2 cellular contexts compared by ENCODE assay signal in the genomic region with DNA sequence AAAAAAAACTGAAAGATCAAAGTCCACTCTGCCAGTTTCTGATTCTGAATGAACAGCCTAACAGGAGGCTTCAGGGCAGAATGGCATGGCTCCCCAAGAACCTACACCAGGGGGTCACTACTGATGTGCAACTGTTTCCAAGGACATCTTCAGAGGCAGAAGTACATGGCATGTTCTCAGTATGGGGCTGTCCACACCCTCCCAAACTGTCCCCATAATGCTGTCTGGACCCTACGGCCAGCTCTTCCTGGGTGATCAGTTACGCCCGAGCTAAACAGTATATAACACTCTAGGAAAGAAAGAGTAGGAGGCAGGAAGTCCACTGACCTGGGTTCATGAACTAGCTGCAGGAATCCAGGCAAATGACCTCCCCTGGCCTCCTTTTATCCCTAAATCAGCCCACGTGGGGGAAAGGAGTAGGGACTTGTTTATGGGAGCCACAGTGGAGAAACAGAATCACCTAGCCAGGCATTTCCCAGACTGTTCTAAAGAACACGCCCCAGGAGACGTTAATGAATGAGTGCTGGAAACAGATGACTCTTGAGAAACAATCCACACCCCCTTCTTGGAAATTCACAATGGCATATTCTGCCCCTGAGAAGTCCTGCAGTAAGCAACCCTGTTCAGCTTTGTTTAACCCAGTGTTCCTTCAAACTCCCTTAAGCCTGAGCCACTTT.
TF ChIP-seq lines count a peak whose summit lies in the region.

No MANE protein-coding gene starts in this region.

TF ChIP-seq in K562, 482 proteins besides CTCF, POLR2A, EP300 and RAD21 (continues in another document):
- TF ChIP-seq STAG1 (CRISPR knock-in tag; IDR thresholded peaks at IDR 0.05; ENCODE audit: borderline replicate concordance) = no peak
- no peak for TF ChIP-seq CCNT2 (IDR thresholded peaks at IDR 0.05; ENCODE audit: borderline replicate concordance, extremely low read depth, insufficient read length, low read depth, low read length)
- TF ChIP-seq ZNF79 (CRISPR knock-in tag; IDR thresholded peaks at IDR 0.05; ENCODE audit: low read depth) = no peak
- no peak for TF ChIP-seq ZNF184 (CRISPR knock-in tag; IDR thresholded peaks at IDR 0.05)
- TF ChIP-seq MXI1 (IDR thresholded peaks at IDR 0.05; ENCODE audit: low read depth, low read length) = no peak
- TF ChIP-seq, protein P1, sequence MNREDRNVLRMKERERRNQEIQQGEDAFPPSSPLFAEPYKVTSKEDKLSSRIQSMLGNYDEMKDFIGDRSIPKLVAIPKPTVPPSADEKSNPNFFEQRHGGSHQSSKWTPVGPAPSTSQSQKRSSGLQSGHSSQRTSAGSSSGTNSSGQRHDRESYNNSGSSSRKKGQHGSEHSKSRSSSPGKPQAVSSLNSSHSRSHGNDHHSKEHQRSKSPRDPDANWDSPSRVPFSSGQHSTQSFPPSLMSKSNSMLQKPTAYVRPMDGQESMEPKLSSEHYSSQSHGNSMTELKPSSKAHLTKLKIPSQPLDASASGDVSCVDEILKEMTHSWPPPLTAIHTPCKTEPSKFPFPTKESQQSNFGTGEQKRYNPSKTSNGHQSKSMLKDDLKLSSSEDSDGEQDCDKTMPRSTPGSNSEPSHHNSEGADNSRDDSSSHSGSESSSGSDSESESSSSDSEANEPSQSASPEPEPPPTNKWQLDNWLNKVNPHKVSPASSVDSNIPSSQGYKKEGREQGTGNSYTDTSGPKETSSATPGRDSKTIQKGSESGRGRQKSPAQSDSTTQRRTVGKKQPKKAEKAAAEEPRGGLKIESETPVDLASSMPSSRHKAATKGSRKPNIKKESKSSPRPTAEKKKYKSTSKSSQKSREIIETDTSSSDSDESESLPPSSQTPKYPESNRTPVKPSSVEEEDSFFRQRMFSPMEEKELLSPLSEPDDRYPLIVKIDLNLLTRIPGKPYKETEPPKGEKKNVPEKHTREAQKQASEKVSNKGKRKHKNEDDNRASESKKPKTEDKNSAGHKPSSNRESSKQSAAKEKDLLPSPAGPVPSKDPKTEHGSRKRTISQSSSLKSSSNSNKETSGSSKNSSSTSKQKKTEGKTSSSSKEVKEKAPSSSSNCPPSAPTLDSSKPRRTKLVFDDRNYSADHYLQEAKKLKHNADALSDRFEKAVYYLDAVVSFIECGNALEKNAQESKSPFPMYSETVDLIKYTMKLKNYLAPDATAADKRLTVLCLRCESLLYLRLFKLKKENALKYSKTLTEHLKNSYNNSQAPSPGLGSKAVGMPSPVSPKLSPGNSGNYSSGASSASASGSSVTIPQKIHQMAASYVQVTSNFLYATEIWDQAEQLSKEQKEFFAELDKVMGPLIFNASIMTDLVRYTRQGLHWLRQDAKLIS (CRISPR knock-in tag; IDR thresholded peaks at IDR 0.05) = 0 out of 2 replicates have a peak, but pooled peaks have one; percentile 13
- TF ChIP-seq PHF8 (IDR thresholded peaks at IDR 0.05; ENCODE audit: borderline replicate concordance, low read length) = no peak
- TF ChIP-seq, protein P2, sequence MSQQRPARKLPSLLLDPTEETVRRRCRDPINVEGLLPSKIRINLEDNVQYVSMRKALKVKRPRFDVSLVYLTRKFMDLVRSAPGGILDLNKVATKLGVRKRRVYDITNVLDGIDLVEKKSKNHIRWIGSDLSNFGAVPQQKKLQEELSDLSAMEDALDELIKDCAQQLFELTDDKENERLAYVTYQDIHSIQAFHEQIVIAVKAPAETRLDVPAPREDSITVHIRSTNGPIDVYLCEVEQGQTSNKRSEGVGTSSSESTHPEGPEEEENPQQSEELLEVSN (IDR thresholded peaks at IDR 0.05; ENCODE audit: borderline replicate concordance in 1 of 2, extremely low read depth in 1 of 2, insufficient read depth in 1 of 2, insufficient read length in 1 of 2, low read depth in 1 of 2, low read length in 1 of 2, poor library complexity in 1 of 2, severe bottlenecking in 1 of 2) = no peak
- TF ChIP-seq NR1H2 (CRISPR knock-in tag; IDR thresholded peaks at IDR 0.05) = no peak
- TF ChIP-seq, protein P3, sequence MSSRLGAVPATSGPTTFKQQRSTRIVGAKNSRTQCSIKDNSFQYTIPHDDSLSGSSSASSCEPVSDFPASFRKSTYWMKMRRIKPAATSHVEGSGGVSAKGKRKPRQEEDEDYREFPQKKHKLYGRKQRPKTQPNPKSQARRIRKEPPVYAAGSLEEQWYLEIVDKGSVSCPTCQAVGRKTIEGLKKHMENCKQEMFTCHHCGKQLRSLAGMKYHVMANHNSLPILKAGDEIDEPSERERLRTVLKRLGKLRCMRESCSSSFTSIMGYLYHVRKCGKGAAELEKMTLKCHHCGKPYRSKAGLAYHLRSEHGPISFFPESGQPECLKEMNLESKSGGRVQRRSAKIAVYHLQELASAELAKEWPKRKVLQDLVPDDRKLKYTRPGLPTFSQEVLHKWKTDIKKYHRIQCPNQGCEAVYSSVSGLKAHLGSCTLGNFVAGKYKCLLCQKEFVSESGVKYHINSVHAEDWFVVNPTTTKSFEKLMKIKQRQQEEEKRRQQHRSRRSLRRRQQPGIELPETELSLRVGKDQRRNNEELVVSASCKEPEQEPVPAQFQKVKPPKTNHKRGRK (tag; IDR thresholded peaks at IDR 0.05) = no peak
- TF ChIP-seq MBD2 (IDR thresholded peaks at IDR 0.05; ENCODE audit: borderline replicate concordance, low read depth) = no peak
- no peak for TF ChIP-seq ZNF239 (CRISPR knock-in tag; IDR thresholded peaks at IDR 0.05)
- TF ChIP-seq, protein P4, sequence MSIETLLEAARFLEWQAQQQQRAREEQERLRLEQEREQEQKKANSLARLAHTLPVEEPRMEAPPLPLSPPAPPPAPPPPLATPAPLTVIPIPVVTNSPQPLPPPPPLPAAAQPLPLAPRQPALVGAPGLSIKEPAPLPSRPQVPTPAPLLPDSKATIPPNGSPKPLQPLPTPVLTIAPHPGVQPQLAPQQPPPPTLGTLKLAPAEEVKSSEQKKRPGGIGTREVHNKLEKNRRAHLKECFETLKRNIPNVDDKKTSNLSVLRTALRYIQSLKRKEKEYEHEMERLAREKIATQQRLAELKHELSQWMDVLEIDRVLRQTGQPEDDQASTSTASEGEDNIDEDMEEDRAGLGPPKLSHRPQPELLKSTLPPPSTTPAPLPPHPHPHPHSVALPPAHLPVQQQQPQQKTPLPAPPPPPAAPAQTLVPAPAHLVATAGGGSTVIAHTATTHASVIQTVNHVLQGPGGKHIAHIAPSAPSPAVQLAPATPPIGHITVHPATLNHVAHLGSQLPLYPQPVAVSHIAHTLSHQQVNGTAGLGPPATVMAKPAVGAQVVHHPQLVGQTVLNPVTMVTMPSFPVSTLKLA (conservative IDR thresholded peaks at IDR 0.05) = 0 out of 4 replicates have a peak, but pooled peaks of 1 of the 2 experiments have one; percentile 30
- no peak for TF ChIP-seq FOXP4 (CRISPR knock-in tag; IDR thresholded peaks at IDR 0.05; ENCODE audit: borderline replicate concordance)
- no peak for TF ChIP-seq LEF1 (IDR thresholded peaks at IDR 0.05)
- TF ChIP-seq GABPB2 (CRISPR knock-in tag; conservative IDR thresholded peaks at IDR 0.05) = no peak

TF ChIP-seq in liver, 16 proteins besides CTCF, POLR2A, EP300 and RAD21:
- TF ChIP-seq HNF4G (IDR thresholded peaks at IDR 0.05) = peak; percentile 32
- TF ChIP-seq YY1 (IDR thresholded peaks at IDR 0.05) = peak; percentile 9
- TF ChIP-seq SP1 (IDR thresholded peaks at IDR 0.05) = peak; percentile 87
- TF ChIP-seq, protein P5, sequence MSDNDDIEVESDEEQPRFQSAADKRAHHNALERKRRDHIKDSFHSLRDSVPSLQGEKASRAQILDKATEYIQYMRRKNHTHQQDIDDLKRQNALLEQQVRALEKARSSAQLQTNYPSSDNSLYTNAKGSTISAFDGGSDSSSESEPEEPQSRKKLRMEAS (IDR thresholded peaks at IDR 0.05) = peak; percentile 59
- TF ChIP-seq NR2F2 (IDR thresholded peaks at IDR 0.05) = peak; percentile 75
- peak; percentile 77 to 85 for TF ChIP-seq HNF4A (conservative IDR thresholded peaks at IDR 0.05)
- TF ChIP-seq, protein P6, sequence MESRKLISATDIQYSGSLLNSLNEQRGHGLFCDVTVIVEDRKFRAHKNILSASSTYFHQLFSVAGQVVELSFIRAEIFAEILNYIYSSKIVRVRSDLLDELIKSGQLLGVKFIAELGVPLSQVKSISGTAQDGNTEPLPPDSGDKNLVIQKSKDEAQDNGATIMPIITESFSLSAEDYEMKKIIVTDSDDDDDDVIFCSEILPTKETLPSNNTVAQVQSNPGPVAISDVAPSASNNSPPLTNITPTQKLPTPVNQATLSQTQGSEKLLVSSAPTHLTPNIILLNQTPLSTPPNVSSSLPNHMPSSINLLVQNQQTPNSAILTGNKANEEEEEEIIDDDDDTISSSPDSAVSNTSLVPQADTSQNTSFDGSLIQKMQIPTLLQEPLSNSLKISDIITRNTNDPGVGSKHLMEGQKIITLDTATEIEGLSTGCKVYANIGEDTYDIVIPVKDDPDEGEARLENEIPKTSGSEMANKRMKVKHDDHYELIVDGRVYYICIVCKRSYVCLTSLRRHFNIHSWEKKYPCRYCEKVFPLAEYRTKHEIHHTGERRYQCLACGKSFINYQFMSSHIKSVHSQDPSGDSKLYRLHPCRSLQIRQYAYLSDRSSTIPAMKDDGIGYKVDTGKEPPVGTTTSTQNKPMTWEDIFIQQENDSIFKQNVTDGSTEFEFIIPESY (IDR thresholded peaks at IDR 0.05) = no peak
- peak in 1 of 2 donors; percentile 43 for TF ChIP-seq JUND (IDR thresholded peaks at IDR 0.05)
- TF ChIP-seq REST (IDR thresholded peaks at IDR 0.05) = peak; percentile 40
- TF ChIP-seq RXRA (IDR thresholded peaks at IDR 0.05) = peak; percentile 96 to 98
- TF ChIP-seq FOXA2 (IDR thresholded peaks at IDR 0.05) = no peak
- TF ChIP-seq EGR1 (IDR thresholded peaks at IDR 0.05; ENCODE audit: low read depth in 2 of 2) = peak in 1 of 2 donors; percentile 66
- no peak for TF ChIP-seq ATF3 (IDR thresholded peaks at IDR 0.05)
- no peak for TF ChIP-seq FOXA1 (IDR thresholded peaks at IDR 0.05)
